1 cellular context compared by ENCODE assay signal in genomic region chr1:100811808-100812207, GRCh38.
TF ChIP-seq lines count a peak whose summit lies in the region.

No MANE protein-coding gene starts in this region.

TF ChIP-seq in SK-N-SH treated with all-trans-retinoic acid at 6 μM for 48 hours, 23 proteins besides CTCF, POLR2A, EP300 and RAD21 (continued from another document):
- no peak for TF ChIP-seq TOX (CRISPR knock-in tag; IDR thresholded peaks at IDR 0.05; ENCODE audit: borderline replicate concordance)
- TF ChIP-seq ZFP30 (CRISPR knock-in tag; IDR thresholded peaks at IDR 0.05): no peak
- no peak for TF ChIP-seq TCF4 (CRISPR knock-in tag; IDR thresholded peaks at IDR 0.05; ENCODE audit: borderline replicate concordance)
- TF ChIP-seq ZNF565 (CRISPR knock-in tag; conservative IDR thresholded peaks at IDR 0.05; ENCODE audit: low read depth): no peak
- TF ChIP-seq ZC3H10 (CRISPR knock-in tag; IDR thresholded peaks at IDR 0.05): no peak
- no peak for TF ChIP-seq TSHZ2 (CRISPR knock-in tag; IDR thresholded peaks at IDR 0.05)
- no peak for TF ChIP-seq BACH2 (CRISPR knock-in tag; IDR thresholded peaks at IDR 0.05; ENCODE audit: borderline replicate concordance)
